8 cellular contexts compared by ENCODE assay signal in genomic region chr9:137254624-137255447, GRCh38. TPM values are rescaled to one million over a fixed set of nuclear protein-coding genes. Genes with fewer than 3 reads are reported as not detected.
DNase-seq lines count a peak whose midpoint lies in the region; ATAC-seq and TF ChIP-seq lines count a peak whose summit lies in the region.

Gene NELFB, plus strand, starts transcription at chr9:137255327.

- peaks cover 11% of the 10 kb centered on the region for H3K36me3 Mint-ChIP-seq in activated CD4-positive, alpha-beta memory T cell treated with anti-CD3 and anti-CD28 coated beads for 36 hours

- intact Hi-C loops in activated CD4-positive, alpha-beta memory T cell treated with anti-CD3 and anti-CD28 coated beads for 36 hours (cut with micrococcal nuclease): loop anchor here (1.0 kb wide), 1 partner anchor 15 kb away; no protein-coding TSS in a partner anchor
- intact Hi-C loops in dorsolateral prefrontal cortex (cut with DNase I): loop anchor here (2.0 kb wide), 1 partner anchor 14 kb away; the partner anchor contains the start of gene TUBB4B (in 2 of the 2)
- intact Hi-C loops in lower leg skin (cut with DNase I; ENCODE audit: low total_unique reads): no loop called here

- no peak for TF ChIP-seq POLR2A in lower leg skin (IDR thresholded peaks at IDR 0.05)

- H3K9ac ChIP-seq in BLaER1 treated with 17β-estradiol and CSF1 and Interleukin-3, amounts not matched to agents 10 nM and 100 nM: peak within 1 kb of the TSS; percentile 83 to 97 (median 90)

- peak within 1 kb of the TSS; percentile 86 to 100 (median 97) for H3K4me3 ChIP-seq in BLaER1 treated with 17β-estradiol and CSF1 and Interleukin-3, amounts not matched to agents 10 nM and 100 nM
- peak within 1 kb of the TSS; percentile 83 to 100 (median 98) for H3K4me3 ChIP-seq in dorsolateral prefrontal cortex
- H3K4me3 ChIP-seq in lower leg skin (ENCODE audit: low read depth, poor library complexity, severe bottlenecking): peak within 1 kb of the TSS; percentile 83

- H4K20me1 ChIP-seq in BLaER1 treated with 17β-estradiol and CSF1 and Interleukin-3, amounts not matched to agents 10 nM and 100 nM: peaks cover 12 to 41% (median 20%) of the 10 kb centered on the region in 11 experiments; a peak in 20 of 22 replicates

- peak within 1 kb of the TSS; percentile 96 to 100 (median 99) for H3K4me2 ChIP-seq in BLaER1 treated with 17β-estradiol and CSF1 and Interleukin-3, amounts not matched to agents 10 nM and 100 nM

- TF ChIP-seq CTCF in dorsolateral prefrontal cortex (IDR thresholded peaks at IDR 0.05 in 54 of 56, conservative IDR thresholded peaks at IDR 0.05 in 2 of 56; ENCODE audit: low read depth in 1 of 56, partially characterized antibody in 56 of 56): peak in 49 of 56 donors; percentile 8 to 73 (median 43)
- no peak for TF ChIP-seq CTCF in lower leg skin (IDR thresholded peaks at IDR 0.05)

- H3K27ac Mint-ChIP-seq in activated CD4-positive, alpha-beta memory T cell treated with anti-CD3 and anti-CD28 coated beads for 36 hours: peak within 1 kb of the TSS; percentile 71

- H3K27ac ChIP-seq in BLaER1 treated with 17β-estradiol and CSF1 and Interleukin-3, amounts not matched to agents 10 nM and 100 nM: peak within 1 kb of the TSS; percentile 42 to 91 (median 85); a peak in 21 of 22 replicates
- H3K27ac ChIP-seq in dorsolateral prefrontal cortex: peak within 1 kb of the TSS in 57 of 59 donors; percentile 16 to 95 (median 86)

- POLR2A ChIA-PET in activated CD4-positive, alpha-beta memory T cell treated with anti-CD3 and anti-CD28 coated beads for 36 hours (lab: Charles Lee): interaction anchor here (1.5 to 5.1 kb wide), 2 partner anchors 10 to 13 kb away, joined by 5 to 65 read pairs; partner anchors contain the start of gene TUBB4B

- no peaks in the 10 kb centered on the region for H3K27me3 Mint-ChIP-seq in activated CD4-positive, alpha-beta memory T cell treated with anti-CD3 and anti-CD28 coated beads for 36 hours

- H3K4me3 Mint-ChIP-seq in activated CD4-positive, alpha-beta memory T cell treated with anti-CD3 and anti-CD28 coated beads for 36 hours: peak within 1 kb of the TSS; percentile 86

- DNase-seq in NCI-H82 (lab: John Stamatoyannopoulos, UW): peak; percentile 91
- DNase-seq in activated CD4-positive, alpha-beta memory T cell treated with anti-CD3 and anti-CD28 coated beads for 36 hours: peak; percentile 96
- peak; percentile 80 to 97 (median 90) for DNase-seq in dorsolateral prefrontal cortex
- peak; percentile 84 to 97 for DNase-seq in lower leg skin (ENCODE audit: low spot score in 2 of 2)
- DNase-seq in stimulated activated CD4-positive, alpha-beta T cell treated with anti-CD3 and anti-CD28 coated beads, Interleukin-4, amount 100 ng/mL, for 48 hours (ENCODE audit: low read depth in 2 of 2): peak; percentile 94 to 97

- peaks cover 20% of the 10 kb centered on the region for H3K4me1 Mint-ChIP-seq in activated CD4-positive, alpha-beta memory T cell treated with anti-CD3 and anti-CD28 coated beads for 36 hours (ENCODE audit: low read depth)

- no peaks in the 10 kb centered on the region for H3K27me3 ChIP-seq in BLaER1 treated with 17β-estradiol and CSF1 and Interleukin-3, amounts not matched to agents 10 nM and 100 nM
- no peaks in the 10 kb centered on the region for H3K27me3 ChIP-seq in dorsolateral prefrontal cortex

- peaks cover 43 to 74% (median 59%) of the 10 kb centered on the region in 10 experiments for H3K4me1 ChIP-seq in BLaER1 treated with 17β-estradiol and CSF1 and Interleukin-3, amounts not matched to agents 10 nM and 100 nM

- H3K36me3 ChIP-seq in BLaER1 treated with 17β-estradiol and CSF1 and Interleukin-3, amounts not matched to agents 10 nM and 100 nM: peaks cover 22 to 38% (median 30%) of the 10 kb centered on the region in 11 experiments

- CTCF ChIA-PET in activated CD4-positive, alpha-beta memory T cell treated with anti-CD3 and anti-CD28 coated beads for 36 hours (lab: Charles Lee): interaction anchor here (0.6 to 2.4 kb wide), 10 partner anchors 11 to 187 kb away, joined by 3 to 11 read pairs (median 4); partner anchors contain the start of genes EXD3, NOXA1, NRARP and RNF224

- no peaks in the 10 kb centered on the region for H3K9me3 ChIP-seq in BLaER1 treated with 17β-estradiol and CSF1 and Interleukin-3, amounts not matched to agents 10 nM and 100 nM (replicated peaks in 1 of 11)

- no peaks in the 10 kb centered on the region for H3K9me3 Mint-ChIP-seq in activated CD4-positive, alpha-beta memory T cell treated with anti-CD3 and anti-CD28 coated beads for 36 hours

- 3 to 6% methylated on average over 24 to 40 of the region's 105 CpGs for WGBS in lower leg skin, 2 donors

- ATAC-seq in GM19351 (IDR thresholded peaks at IDR 0.05; ENCODE audit: unreplicated experiment) (peak; percentile 77), HG03469 (IDR thresholded peaks at IDR 0.05; ENCODE audit: unreplicated experiment) (peak; percentile 38)

RNA-seq across cellular contexts. Expression of gene NELFB, which starts in this region (rescaled TPM):
- total RNA-seq in activated CD4-positive, alpha-beta memory T cell treated with anti-CD3 and anti-CD28 coated beads for 36 hours: 10 to 100 TPM; 57.2 to 57.9 TPM
- total RNA-seq in dorsolateral prefrontal cortex: 100 to 1,000 TPM in 1 of 120 experiments, 10 to 100 TPM in 119; 50.4 to 106 (median 64.4) TPM
- 10 to 100 TPM; 40.7 to 52.7 (median 49.9) TPM for total RNA-seq in lower leg skin

Comparison
In these comparisons a context has a peak if more than half of its experiments do, and no peak if none do; other contexts are left out.
1. Peak in every context shown above with its lines: DNase-seq, ATAC-seq, H3K4me3 ChIP-seq and H3K27ac ChIP-seq.
2. CTCF ChIP-seq: peak in dorsolateral prefrontal cortex (49 of 56); none in lower leg skin (0 of 3).